ENCODE assay signal across 14 cellular contexts in the genomic region with DNA sequence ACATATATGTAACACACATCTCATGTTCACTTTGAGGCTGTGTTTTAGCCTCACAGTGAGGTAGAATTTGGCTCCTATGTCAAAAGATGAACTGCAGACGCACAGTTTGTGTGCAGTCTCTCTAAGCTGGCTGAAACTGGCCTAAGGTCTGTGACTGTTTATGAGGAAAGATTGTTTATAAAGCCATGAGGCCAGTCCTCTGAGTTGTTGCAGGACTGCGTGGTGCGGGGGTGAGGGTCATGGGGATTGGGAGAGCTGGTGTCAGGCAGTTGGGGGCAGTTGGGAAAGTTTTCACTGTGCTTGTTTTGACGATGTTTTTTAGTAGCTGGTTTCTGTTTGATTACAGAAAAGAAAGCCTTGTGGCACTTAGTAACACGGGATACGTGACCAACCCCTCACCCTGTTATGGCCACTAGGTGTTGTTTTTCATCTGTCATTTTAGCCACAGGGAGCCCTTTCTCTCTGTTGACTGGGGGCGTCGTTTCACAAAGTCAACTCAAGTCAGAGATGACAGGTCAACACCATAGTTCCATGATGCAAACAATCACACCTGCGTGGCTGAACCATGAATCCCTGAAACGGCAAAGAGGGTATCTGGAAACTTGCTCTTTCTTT.
DNase-seq lines count a peak whose midpoint lies in the region; ATAC-seq and TF ChIP-seq lines count a peak whose summit lies in the region.
"Had no signal": no experiment of that assay in that cellular context is flagged by ENCODE, and none has a peak within 500 bp of the region (broad histone marks: within the 10 kb centered on the region; RNA-seq: fewer than 3 reads in every experiment).

No MANE protein-coding gene starts in this region.

- 73 to 79% (median 76%) methylated on average over 10 of the region's 10 CpGs for WGBS in heart left ventricle, 4 donors

- no peak for DNase-seq in AG04450 (ENCODE audit: low read depth, low spot score)
- peak; percentile 20 for DNase-seq in astrocyte of the spinal cord (ENCODE audit: low read depth, low spot score)
- DNase-seq in mucosa of gallbladder (ENCODE audit: low spot score), result peak; percentile 59
- DNase-seq in stimulated activated CD4-positive, alpha-beta T cell treated with anti-CD3 and anti-CD28 coated beads, Interleukin-4, amount 100 ng/mL, for 4 hours, result no peak
- DNase-seq in CD4-positive, alpha-beta memory T cell, result no peak
- no peak for DNase-seq in UCSD-AML1 (lab: John Stamatoyannopoulos, UW; ENCODE audit: unreplicated experiment)
- DNase-seq in heart left ventricle, result no peak
- DNase-seq: activated CD8-positive, alpha-beta memory T cell treated with anti-CD3 and anti-CD28 coated beads, Interleukin-2, amount 50 U/mL, for 4 hours; activated naive CD8-positive, alpha-beta T cell treated with anti-CD3 and anti-CD28 coated beads, Interleukin-2, amount 10 ng/mL, durations not matched to agents 7 days and 5 days; DMS79 treated with DMSO at 0.1 percent for 48 hours; NCI-H2171 had no signal

- no peaks in the 10 kb centered on the region for H3K27me3 Mint-ChIP-seq in CD4-positive, alpha-beta memory T cell
- H3K27me3 Mint-ChIP-seq: activated naive CD8-positive, alpha-beta T cell treated with anti-CD3 and anti-CD28 coated beads, Interleukin-2, amount 10 ng/mL, durations not matched to agents 7 days and 5 days; central memory CD8-positive, alpha-beta T cell had no signal

- no peak overlapping the region for H3K4me3 ChIP-seq in AG04450 (ENCODE audit: low read depth, low read length)
- no peak overlapping the region for H3K4me3 ChIP-seq in HEK293 (ENCODE audit: low read depth, low read length)
- H3K4me3 ChIP-seq in astrocyte of the spinal cord (ENCODE audit: low read depth, low read length), result no peak overlapping the region
- no peak overlapping the region for H3K4me3 ChIP-seq in CD4-positive, alpha-beta memory T cell (ENCODE audit: low read length in 2 of 2)
- H3K4me3 ChIP-seq in heart left ventricle, result no peak overlapping the region
- H3K4me3 ChIP-seq: suprapubic skin had no signal

- H3K27ac ChIP-seq in AG04450 (ENCODE audit: low read depth, low read length) (peak overlapping the region; percentile 21), HEK293 (ENCODE audit: extremely low read depth, low read depth, low read length) (no peak overlapping the region), heart left ventricle (peak overlapping the region in 1 of 12 donors; percentile 80)
- no peak overlapping the region for H3K27ac ChIP-seq in CD4-positive, alpha-beta memory T cell (ENCODE audit: low read depth, low read length)
- H3K27ac ChIP-seq: suprapubic skin had no signal

- no peaks in the 10 kb centered on the region for H3K36me3 ChIP-seq in HEK293 (ENCODE audit: control insufficient read depth in 2 of 2, insufficient read depth in 1 of 2, low read length in 2 of 2)
- H3K36me3 ChIP-seq in CD4-positive, alpha-beta memory T cell (ENCODE audit: insufficient read depth, low read length), result no peaks in the 10 kb centered on the region
- no peaks in the 10 kb centered on the region for H3K36me3 ChIP-seq in heart left ventricle
- H3K36me3 ChIP-seq: suprapubic skin had no signal

- POLR2A ChIA-PET in AG04450 (lab: Yijun Ruan, JAX) (no interaction called here), HEK293 (lab: Yijun Ruan, JAX) (no interaction called here)
- POLR2A ChIA-PET in CD4-positive, alpha-beta memory T cell (lab: Charles Lee; ENCODE audit: partially characterized antibody), result no interaction called here

- H3K4me1 ChIP-seq in HEK293 (ENCODE audit: control insufficient read depth, insufficient read depth, low read length) (no peaks in the 10 kb centered on the region), heart left ventricle (no peaks in the 10 kb centered on the region)
- no peaks in the 10 kb centered on the region for H3K4me1 ChIP-seq in CD4-positive, alpha-beta memory T cell (ENCODE audit: insufficient read depth, low read length)
- H3K4me1 ChIP-seq: suprapubic skin had no signal

- TF ChIP-seq CTCF in AG04450 (IDR thresholded peaks at IDR 0.05; ENCODE audit: low read depth, low read length), result 0 out of 2 replicates have a peak, but pooled peaks have one; percentile 5
- TF ChIP-seq CTCF in HEK293 (tag by site-specific recombination; IDR thresholded peaks at IDR 0.05), result no peak
- TF ChIP-seq CTCF in astrocyte of the spinal cord (IDR thresholded peaks at IDR 0.05; ENCODE audit: low read depth, low read length), result no peak
- no peak for TF ChIP-seq CTCF in heart left ventricle (IDR thresholded peaks at IDR 0.05)

- in situ Hi-C loops in astrocyte of the spinal cord (cut with HindIII; ENCODE audit: low sequenced_read_pairs), result no loop called here

- peaks cover 0 to 10% (median 7%) of the 10 kb centered on the region in 4 donors for H3K4me1 Mint-ChIP-seq in CD4-positive, alpha-beta memory T cell
- H3K4me1 Mint-ChIP-seq: activated naive CD8-positive, alpha-beta T cell treated with anti-CD3 and anti-CD28 coated beads, Interleukin-2, amount 10 ng/mL, durations not matched to agents 7 days and 5 days had no signal

- H3K27ac Mint-ChIP-seq in CD4-positive, alpha-beta memory T cell, result peak overlapping the region in 1 of 7 donors; percentile 1
- H3K27ac Mint-ChIP-seq: activated naive CD8-positive, alpha-beta T cell treated with anti-CD3 and anti-CD28 coated beads, Interleukin-2, amount 10 ng/mL, durations not matched to agents 7 days and 5 days had no signal

- no peaks in the 10 kb centered on the region for H3K9me3 Mint-ChIP-seq in CD4-positive, alpha-beta memory T cell
- H3K9me3 Mint-ChIP-seq: activated naive CD8-positive, alpha-beta T cell treated with anti-CD3 and anti-CD28 coated beads, Interleukin-2, amount 10 ng/mL, durations not matched to agents 7 days and 5 days; central memory CD8-positive, alpha-beta T cell had no signal

- CTCF ChIA-PET in AG04450 (lab: Charles Lee) (interaction anchor here (0.6 to 1.9 kb wide), 3 partner anchors 20 to 287 kb away, joined by 4 to 7 read pairs (median 6); no protein-coding TSS in a partner anchor), HEK293 (lab: Yijun Ruan, JAX) (interaction anchor here (0.5 to 1.3 kb wide), 4 partner anchors 17 to 475 kb away, joined by 3 read pairs; no protein-coding TSS in a partner anchor)
- CTCF ChIA-PET in CD4-positive, alpha-beta memory T cell (lab: Charles Lee; ENCODE audit: partially characterized antibody), result interaction anchor here (1.3 kb wide), 1 partner anchor 10 kb away, joined by 5 read pairs; no protein-coding TSS in a partner anchor

- H3K36me3 Mint-ChIP-seq in CD4-positive, alpha-beta memory T cell, result peaks cover 0 to 4% of the 10 kb centered on the region in 2 donors
- H3K36me3 Mint-ChIP-seq: activated naive CD8-positive, alpha-beta T cell treated with anti-CD3 and anti-CD28 coated beads, Interleukin-2, amount 10 ng/mL, durations not matched to agents 7 days and 5 days had no signal

- H3K27me3 ChIP-seq in AG04450 (ENCODE audit: control insufficient read depth, insufficient read depth, low read length) (peaks cover 3% of the 10 kb centered on the region), heart left ventricle (no peaks in the 10 kb centered on the region)
- no peaks in the 10 kb centered on the region for H3K27me3 ChIP-seq in CD4-positive, alpha-beta memory T cell (ENCODE audit: insufficient read depth, low read length)
- H3K27me3 ChIP-seq: suprapubic skin had no signal

- no peak overlapping the region for H3K4me3 Mint-ChIP-seq in CD4-positive, alpha-beta memory T cell
- H3K4me3 Mint-ChIP-seq: activated naive CD8-positive, alpha-beta T cell treated with anti-CD3 and anti-CD28 coated beads, Interleukin-2, amount 10 ng/mL, durations not matched to agents 7 days and 5 days; central memory CD8-positive, alpha-beta T cell had no signal

- no peak for TF ChIP-seq POLR2A in heart left ventricle (IDR thresholded peaks at IDR 0.05)

- ATAC-seq in heart left ventricle, result no peak

- H3K9me3 ChIP-seq in AG04450 (ENCODE audit: control insufficient read depth, insufficient read depth, low read length) (no peaks in the 10 kb centered on the region), HEK293 (ENCODE audit: control insufficient read depth, insufficient read depth, low read depth, low read length) (no peaks in the 10 kb centered on the region), heart left ventricle (no peaks in the 10 kb centered on the region)
- no peaks in the 10 kb centered on the region for H3K9me3 ChIP-seq in CD4-positive, alpha-beta memory T cell (ENCODE audit: control insufficient read depth in 1 of 2, low read length in 2 of 2)
- H3K9me3 ChIP-seq: suprapubic skin had no signal

- intact Hi-C loops in CD4-positive, alpha-beta memory T cell (cut with micrococcal nuclease), result no loop called here
- intact Hi-C loops in heart left ventricle (cut with DNase I), result no loop called here

TF ChIP-seq in HEK293, 187 proteins besides CTCF, POLR2A, EP300 and RAD21:
- TF ChIP-seq FEZF1 (tag by site-specific recombination; IDR thresholded peaks at IDR 0.05), result peak; percentile 73
- TF ChIP-seq, protein P1, sequence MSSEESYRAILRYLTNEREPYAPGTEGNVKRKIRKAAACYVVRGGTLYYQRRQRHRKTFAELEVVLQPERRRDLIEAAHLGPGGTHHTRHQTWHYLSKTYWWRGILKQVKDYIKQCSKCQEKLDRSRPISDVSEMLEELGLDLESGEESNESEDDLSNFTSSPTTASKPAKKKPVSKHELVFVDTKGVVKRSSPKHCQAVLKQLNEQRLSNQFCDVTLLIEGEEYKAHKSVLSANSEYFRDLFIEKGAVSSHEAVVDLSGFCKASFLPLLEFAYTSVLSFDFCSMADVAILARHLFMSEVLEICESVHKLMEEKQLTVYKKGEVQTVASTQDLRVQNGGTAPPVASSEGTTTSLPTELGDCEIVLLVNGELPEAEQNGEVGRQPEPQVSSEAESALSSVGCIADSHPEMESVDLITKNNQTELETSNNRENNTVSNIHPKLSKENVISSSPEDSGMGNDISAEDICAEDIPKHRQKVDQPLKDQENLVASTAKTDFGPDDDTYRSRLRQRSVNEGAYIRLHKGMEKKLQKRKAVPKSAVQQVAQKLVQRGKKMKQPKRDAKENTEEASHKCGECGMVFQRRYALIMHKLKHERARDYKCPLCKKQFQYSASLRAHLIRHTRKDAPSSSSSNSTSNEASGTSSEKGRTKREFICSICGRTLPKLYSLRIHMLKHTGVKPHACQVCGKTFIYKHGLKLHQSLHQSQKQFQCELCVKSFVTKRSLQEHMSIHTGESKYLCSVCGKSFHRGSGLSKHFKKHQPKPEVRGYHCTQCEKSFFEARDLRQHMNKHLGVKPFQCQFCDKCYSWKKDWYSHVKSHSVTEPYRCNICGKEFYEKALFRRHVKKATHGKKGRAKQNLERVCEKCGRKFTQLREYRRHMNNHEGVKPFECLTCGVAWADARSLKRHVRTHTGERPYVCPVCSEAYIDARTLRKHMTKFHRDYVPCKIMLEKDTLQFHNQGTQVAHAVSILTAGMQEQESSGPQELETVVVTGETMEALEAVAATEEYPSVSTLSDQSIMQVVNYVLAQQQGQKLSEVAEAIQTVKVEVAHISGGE (tag by site-specific recombination; conservative IDR thresholded peaks at IDR 0.05; ENCODE audit: low read depth), result no peak

Comparison
In these comparisons a context has a peak if more than half of its experiments do, and no peak if none do; other contexts are left out.
1. DNase-seq: peak in astrocyte of the spinal cord (single experiment) and mucosa of gallbladder (single experiment); none in AG04450 (single experiment), stimulated activated CD4-positive, alpha-beta T cell treated with anti-CD3 and anti-CD28 coated beads, Interleukin-4, amount 100 ng/mL, for 4 hours (0 of 2), CD4-positive, alpha-beta memory T cell (0 of 5), UCSD-AML1 (single experiment) and heart left ventricle (0 of 5).